In genomic region chr3:124592658-124593441, GRCh38 we compare ENCODE assay signal across 8 cellular contexts.
A peak's percentile ranks its signal among the peaks of the same experiment; 100 is the strongest.
DNase-seq lines count a peak whose midpoint lies in the region; ATAC-seq, FAIRE-seq and TF ChIP-seq lines count a peak whose summit lies in the region.

No MANE protein-coding gene starts in this region.

- peaks cover 4 to 36% (median 13%) of the 10 kb centered on the region in 3 donors for H3K4me1 ChIP-seq in esophagus squamous epithelium

- no peaks in the 10 kb centered on the region for H3K9me3 ChIP-seq in esophagus squamous epithelium

- intact Hi-C loops in esophagus squamous epithelium (cut with DNase I) = no loop called here

- no peak overlapping the region for H3K4me3 ChIP-seq in esophagus squamous epithelium

- TF ChIP-seq POLR2A in esophagus squamous epithelium (IDR thresholded peaks at IDR 0.05) = no peak

- DNase-seq in stimulated activated CD4-positive, alpha-beta T cell treated with anti-CD3 and anti-CD28 coated beads, Interleukin-2, amount 100 ng/mL, for 4 hours (ENCODE audit: low read depth) = peak; percentile 6
- no peak for DNase-seq in stimulated activated CD4-positive, alpha-beta T cell treated with anti-CD3 and anti-CD28 coated beads, Interleukin-4, amount 100 ng/mL, for 24 hours
- DNase-seq in esophagus squamous epithelium (lab: John Stamatoyannopoulos, UW) (no peak), D721Med (ENCODE audit: insufficient read length, low spot score) (no peak), G401 (ENCODE audit: low spot score) (no peak), SKM-1 (lab: John Stamatoyannopoulos, UW; ENCODE audit: unreplicated experiment) (no peak)
- no peak for DNase-seq in activated CD8-positive, alpha-beta memory T cell treated with anti-CD3 and anti-CD28 coated beads, Interleukin-2, amount 50 U/mL, for 48 hours

- H3K36me3 ChIP-seq in esophagus squamous epithelium = no peaks in the 10 kb centered on the region

- ATAC-seq in HG03457 (IDR thresholded peaks at IDR 0.05; ENCODE audit: unreplicated experiment) = peak; percentile 50

- peak overlapping the region in 3 of 4 donors; percentile 47 to 74 (median 72) for H3K27ac ChIP-seq in esophagus squamous epithelium

- H3K27me3 ChIP-seq in esophagus squamous epithelium = peaks cover 0 to 5% (median 0%) of the 10 kb centered on the region in 4 donors

- 36 to 42% methylated on average over 3 of the region's 3 CpGs for WGBS in esophagus squamous epithelium, 2 donors

- TF ChIP-seq CTCF in esophagus squamous epithelium (IDR thresholded peaks at IDR 0.05) (no peak), D721Med (IDR thresholded peaks at IDR 0.05; ENCODE audit: insufficient read depth, missing control alignments) (no peak)

- no peak for FAIRE-seq in D721Med (lab: Jason Lieb, UNC)

- in situ Hi-C loops in G401 (cut with HindIII; ENCODE audit: low sequenced_read_pairs) = no loop called here
